ENCODE assay signal across 8 cellular contexts in genomic region chr1:205229916-205230700, GRCh38. TPM values are rescaled to one million over a fixed set of nuclear protein-coding genes. Genes with fewer than 3 reads are reported as not detected.
DNase-seq lines count a peak whose midpoint lies in the region; ATAC-seq and TF ChIP-seq lines count a peak whose summit lies in the region.

No MANE protein-coding gene starts in this region.

- in situ Hi-C loops in IMR-90 (cut with MboI; ENCODE audit: low sequenced_read_pairs): no loop called here

- no peak overlapping the region for H4K91ac ChIP-seq in IMR-90 (ENCODE audit: insufficient read depth, low read depth, low read length)

- H2BK120ac ChIP-seq in IMR-90 (ENCODE audit: low read depth, low read length): no peak overlapping the region

- no peak for DNase-seq in CD14-positive monocyte (ENCODE audit: low spot score)
- no peak for DNase-seq in IMR-90
- no peak for DNase-seq in activated naive CD8-positive, alpha-beta T cell treated with anti-CD3 and anti-CD28 coated beads, Interleukin-2, amount 50 U/mL, for 24 hours
- no peak for DNase-seq in GM19238 (ENCODE audit: insufficient read length, low spot score)
- DNase-seq in ecto neural progenitor cell (ENCODE audit: low spot score): no peak
- DNase-seq in cortex of kidney (lab: John Stamatoyannopoulos, UW): no peak
- no peak for DNase-seq in SK-N-DZ (ENCODE audit: low spot score)

- peaks cover 35% of the 10 kb centered on the region for H3K4me1 Mint-ChIP-seq in CD14-positive monocyte
- H3K4me1 Mint-ChIP-seq in activated naive CD8-positive, alpha-beta T cell treated with anti-CD3 and anti-CD28 coated beads, Interleukin-2, amount 50 U/mL, for 24 hours: peaks cover 69% of the 10 kb centered on the region
- H3K4me1 Mint-ChIP-seq in nephron: peaks cover 60% of the 10 kb centered on the region

- H4K5ac ChIP-seq in IMR-90 (ENCODE audit: low read depth, low read length): no peak overlapping the region

- H3K4me3 ChIP-seq in IMR-90 (ENCODE audit: insufficient read depth, low read depth, low read length): no peak overlapping the region

- H2BK5ac ChIP-seq in IMR-90 (ENCODE audit: low read depth, low read length, poor library complexity, severe bottlenecking): no peak overlapping the region

- no peak overlapping the region for H3K14ac ChIP-seq in IMR-90 (replicated peaks; ENCODE audit: low read depth, low read length)

- H3K4me2 ChIP-seq in IMR-90 (ENCODE audit: low read depth, low read length): peak overlapping the region; percentile 17; the same call in 1 of the 2 replicates

- peaks cover 14% of the 10 kb centered on the region for H3K4me1 ChIP-seq in IMR-90 (ENCODE audit: control insufficient read depth, insufficient read depth, low read length)

- no peak overlapping the region for H3K27ac Mint-ChIP-seq in CD14-positive monocyte
- peak overlapping the region; percentile 6 for H3K27ac Mint-ChIP-seq in activated naive CD8-positive, alpha-beta T cell treated with anti-CD3 and anti-CD28 coated beads, Interleukin-2, amount 50 U/mL, for 24 hours
- peak overlapping the region; percentile 27 to 58 (median 27) for H3K27ac Mint-ChIP-seq in nephron

- BruUV-seq in IMR-90 (replicated peaks; lab: Mats Ljungman, UMichigan): no TSS peak

- no peak overlapping the region for H2AK5ac ChIP-seq in IMR-90 (ENCODE audit: low read depth, low read length)

- POLR2A ChIA-PET in IMR-90 (lab: Charles Lee; ENCODE audit: unreplicated experiment): interaction anchor here (0.6 kb wide), 1 partner anchor 14 kb away, joined by 3 read pairs; no protein-coding TSS in a partner anchor

- CTCF ChIA-PET in IMR-90 (lab: Yijun Ruan, JAX): interaction anchor here (0.8 to 2.9 kb wide), 6 partner anchors 16 to 96 kb away, joined by 3 to 29 read pairs (median 6); no protein-coding TSS in a partner anchor

- H3K4me3 Mint-ChIP-seq in CD14-positive monocyte: peak overlapping the region; percentile 81 to 96
- H3K4me3 Mint-ChIP-seq in activated naive CD8-positive, alpha-beta T cell treated with anti-CD3 and anti-CD28 coated beads, Interleukin-2, amount 50 U/mL, for 24 hours: peak overlapping the region; percentile 90
- peak overlapping the region; percentile 85 to 95 (median 91) for H3K4me3 Mint-ChIP-seq in nephron

- H3K36me3 ChIP-seq in IMR-90 (ENCODE audit: control insufficient read depth, insufficient read depth, low read length): no peaks in the 10 kb centered on the region

- no peak for TF ChIP-seq POLR2A in IMR-90 (IDR thresholded peaks at IDR 0.05; ENCODE audit: low read depth, low read length)

- no peak overlapping the region for H2AFZ ChIP-seq in IMR-90 (replicated peaks; ENCODE audit: low read length, poor library complexity)

- no peak overlapping the region for H2BK20ac ChIP-seq in IMR-90 (ENCODE audit: low read depth, low read length)

- no peaks in the 10 kb centered on the region; a peak in 1 of 4 replicates for H3K79me1 ChIP-seq in IMR-90 (ENCODE audit: low read depth in 1 of 2, low read length in 2 of 2)

- dilution Hi-C loops in IMR-90 (cut with HindIII; ENCODE audit: low sequenced_read_pairs, unreplicated experiment): no loop called here

- no peak for TF ChIP-seq CTCF in CD14-positive monocyte (IDR thresholded peaks at IDR 0.05)
- TF ChIP-seq CTCF in IMR-90 (conservative IDR thresholded peaks at IDR 0.05; ENCODE audit: low read depth, low read length): no peak
- no peak for TF ChIP-seq CTCF in nephron (IDR thresholded peaks at IDR 0.05; ENCODE audit: unreplicated experiment in 3 of 3)

- no peak overlapping the region for H2AK9ac ChIP-seq in IMR-90 (replicated peaks; ENCODE audit: low read depth, low read length, poor library complexity)

- H3K9me3 Mint-ChIP-seq in CD14-positive monocyte: peaks cover 0 to 14% (median 4%) of the 10 kb centered on the region in 7 donors
- H3K9me3 Mint-ChIP-seq in activated naive CD8-positive, alpha-beta T cell treated with anti-CD3 and anti-CD28 coated beads, Interleukin-2, amount 50 U/mL, for 24 hours: no peaks in the 10 kb centered on the region
- H3K9me3 Mint-ChIP-seq in nephron: no peaks in the 10 kb centered on the region

- no peak overlapping the region for H4K8ac ChIP-seq in IMR-90 (ENCODE audit: low read depth in 2 of 2, low read length in 2 of 2)

- 47% methylated on average over 4 of the region's 10 CpGs; no CpG with 5 or more reads in 1 of the 2 experiments for WGBS in IMR-90 (ENCODE audit: extremely low coverage in 2 of 2, insufficient read length in 1 of 2), 2 experiments

- H3K27me3 ChIP-seq in IMR-90 (ENCODE audit: control insufficient read depth, insufficient read depth, low read length): no peaks in the 10 kb centered on the region

- no peak overlapping the region for H2BK15ac ChIP-seq in IMR-90 (ENCODE audit: low read depth, low read length)

- H4K20me1 ChIP-seq in IMR-90 (ENCODE audit: insufficient read depth, low read length): no peaks in the 10 kb centered on the region; the same call in 1 of the 2 replicates

- H3K9ac ChIP-seq in IMR-90 (ENCODE audit: low read depth, low read length): no peak overlapping the region

- ATAC-seq in IMR-90 (ENCODE audit: low read depth): no peak
- no peak for ATAC-seq in activated naive CD8-positive, alpha-beta T cell treated with anti-CD3 and anti-CD28 coated beads, Interleukin-2, amount 50 U/mL, for 24 hours

- no peak overlapping the region for H3K23ac ChIP-seq in IMR-90 (ENCODE audit: low read depth, low read length)

- H3K36me3 Mint-ChIP-seq in CD14-positive monocyte (peaks cover 3% of the 10 kb centered on the region in 2 donors), nephron (ENCODE audit: low read depth) (no peaks in the 10 kb centered on the region)
- H3K36me3 Mint-ChIP-seq in activated naive CD8-positive, alpha-beta T cell treated with anti-CD3 and anti-CD28 coated beads, Interleukin-2, amount 50 U/mL, for 24 hours (ENCODE audit: low read depth): peaks cover 7% of the 10 kb centered on the region

- H3K9me3 ChIP-seq in IMR-90 (ENCODE audit: control insufficient read depth, insufficient read depth, low read length): no peaks in the 10 kb centered on the region

- no peak overlapping the region for H3K27ac ChIP-seq in IMR-90 (ENCODE audit: insufficient read depth, low read length)

- no peak overlapping the region for H3K56ac ChIP-seq in IMR-90 (ENCODE audit: extremely low read depth, insufficient read depth, low read length)

- intact Hi-C loops in CD14-positive monocyte (cut with micrococcal nuclease) (no loop called here), IMR-90 (cut with micrococcal nuclease) (loop anchor here (2.0 to 5.0 kb wide), 2 partner anchors 27 to 88 kb away; no protein-coding TSS in a partner anchor)

- no peak for TF ChIP-seq RAD21 in IMR-90 (IDR thresholded peaks at IDR 0.05; ENCODE audit: low read length)

- peaks cover 8% of the 10 kb centered on the region; the same call in 1 of the 2 replicates for H3K9me1 ChIP-seq in IMR-90 (ENCODE audit: insufficient read depth, low read length)

- no peak overlapping the region for H3K4ac ChIP-seq in IMR-90 (ENCODE audit: low read depth, low read length)

- no peak overlapping the region for H3K18ac ChIP-seq in IMR-90 (ENCODE audit: low read depth, low read length)

- peaks cover 46 to 50% (median 47%) of the 10 kb centered on the region in 3 donors for H3K27me3 Mint-ChIP-seq in CD14-positive monocyte (ENCODE audit: low read depth in 3 of 3)
- H3K27me3 Mint-ChIP-seq in activated naive CD8-positive, alpha-beta T cell treated with anti-CD3 and anti-CD28 coated beads, Interleukin-2, amount 50 U/mL, for 24 hours: peaks cover 21% of the 10 kb centered on the region
- peaks cover 9% of the 10 kb centered on the region for H3K27me3 Mint-ChIP-seq in nephron (ENCODE audit: low read depth)

TF ChIP-seq in IMR-90, 13 proteins besides CTCF, POLR2A, EP300 and RAD21 (continues in another document):
- TF ChIP-seq BHLHE40 (IDR thresholded peaks at IDR 0.05; ENCODE audit: low read depth, low read length): no peak
- no peak for TF ChIP-seq NFE2L2 (IDR thresholded peaks at IDR 0.05; ENCODE audit: low read depth, low read length)
- TF ChIP-seq RFX5 (IDR thresholded peaks at IDR 0.05; ENCODE audit: low read depth, low read length): no peak
- TF ChIP-seq MXI1 (IDR thresholded peaks at IDR 0.05; ENCODE audit: borderline replicate concordance, low read depth, low read length): no peak
- TF ChIP-seq MAFK (IDR thresholded peaks at IDR 0.05; ENCODE audit: low read depth, low read length): no peak
- TF ChIP-seq MAZ (IDR thresholded peaks at IDR 0.05; ENCODE audit: borderline replicate concordance, low read depth, low read length): no peak
- TF ChIP-seq CHD1 (IDR thresholded peaks at IDR 0.05; ENCODE audit: low read depth, low read length): no peak
- TF ChIP-seq, protein P1, sequence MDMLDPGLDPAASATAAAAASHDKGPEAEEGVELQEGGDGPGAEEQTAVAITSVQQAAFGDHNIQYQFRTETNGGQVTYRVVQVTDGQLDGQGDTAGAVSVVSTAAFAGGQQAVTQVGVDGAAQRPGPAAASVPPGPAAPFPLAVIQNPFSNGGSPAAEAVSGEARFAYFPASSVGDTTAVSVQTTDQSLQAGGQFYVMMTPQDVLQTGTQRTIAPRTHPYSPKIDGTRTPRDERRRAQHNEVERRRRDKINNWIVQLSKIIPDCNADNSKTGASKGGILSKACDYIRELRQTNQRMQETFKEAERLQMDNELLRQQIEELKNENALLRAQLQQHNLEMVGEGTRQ (IDR thresholded peaks at IDR 0.05; ENCODE audit: low read depth, low read length): no peak

RNA-seq across cellular contexts. Expression of gene TMCC2, which starts 2.4 kb away (rescaled TPM):
- under 1 TPM in 1 of 2 donors, not detected in 1; 0.27 TPM for polyA plus RNA-seq in CD14-positive monocyte
- total RNA-seq in IMR-90 (2012; rRNA removed): 2.0 and 2.2 TPM in 2 replicates
- polyA plus RNA-seq in IMR-90 (2012; rRNA removed): 4.2 and 4.6 TPM in 2 replicates
- 4.5 and 5.0 TPM in 2 replicates for polyA plus RNA-seq in IMR-90 (2012; cell fraction: cytosol; rRNA removed)
- polyA plus RNA-seq in IMR-90 (2012; cell fraction: nucleus; rRNA removed; ENCODE audit: low replicate concordance): 4.4 and 7.7 TPM in 2 replicates
- 7.5 and 9.4 TPM in 2 replicates for polyA plus RNA-seq in SK-N-DZ (2014; cell fraction: cytosol; rRNA removed)
- 7.3 and 9.3 TPM in 2 replicates for polyA plus RNA-seq in SK-N-DZ (2014; cell fraction: nucleus; rRNA removed)

RNA-seq across cellular contexts. Expression of gene DSTYK, which starts 18.6 kb away (rescaled TPM):
- 1 to 10 TPM; 2.9 to 3.8 TPM for polyA plus RNA-seq in CD14-positive monocyte
- total RNA-seq in IMR-90 (2012; rRNA removed): 18.3 and 19.2 TPM in 2 replicates
- polyA plus RNA-seq in IMR-90 (2012; rRNA removed): 7.2 and 8.0 TPM in 2 replicates
- polyA plus RNA-seq in IMR-90 (2012; cell fraction: cytosol; rRNA removed): 2.9 and 3.2 TPM in 2 replicates
- polyA plus RNA-seq in IMR-90 (2012; cell fraction: nucleus; rRNA removed; ENCODE audit: low replicate concordance): 1.8 and 5.1 TPM in 2 replicates
- polyA plus RNA-seq in SK-N-DZ (2014; cell fraction: cytosol; rRNA removed): 4.9 and 6.7 TPM in 2 replicates
- polyA plus RNA-seq in SK-N-DZ (2014; cell fraction: nucleus; rRNA removed): 1.9 and 2.7 TPM in 2 replicates

Comparison
In these comparisons a context has a peak if more than half of its experiments do, and no peak if none do; other contexts are left out.
1. H3K27ac Mint-ChIP-seq: peak in activated naive CD8-positive, alpha-beta T cell treated with anti-CD3 and anti-CD28 coated beads, Interleukin-2, amount 50 U/mL, for 24 hours (single experiment) and nephron (3 of 3); none in CD14-positive monocyte (0 of 7).
2. Peak in every context shown above with its lines, with median percentiles within 50 percentile points of each other: H3K4me3 Mint-ChIP-seq.